3 cellular contexts compared by ENCODE assay signal in the genomic region with DNA sequence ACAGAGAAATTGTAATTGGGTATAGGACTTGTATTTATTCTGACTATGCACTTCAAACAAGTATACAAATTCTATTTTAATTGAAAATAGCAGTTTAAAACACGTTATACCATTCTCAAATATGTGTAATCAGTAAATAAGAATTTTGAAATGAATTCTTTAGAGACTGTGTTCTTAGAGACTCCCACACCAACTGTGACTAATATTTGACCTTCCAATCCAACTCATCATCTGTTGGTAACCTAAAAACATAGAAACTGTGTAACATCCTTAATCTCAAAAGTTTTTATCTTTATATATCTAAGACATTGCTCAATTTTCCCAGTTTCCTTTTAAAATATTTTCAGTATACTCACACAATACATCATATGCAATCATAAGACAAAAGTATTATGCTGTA.
"Had no signal": no experiment of that assay in that cellular context is flagged by ENCODE, and none has a peak within 500 bp of the region (broad histone marks: within the 10 kb centered on the region; RNA-seq: fewer than 3 reads in every experiment).

No MANE protein-coding gene starts in this region.

- ATAC-seq: GM12878 had no signal

- H3K4me3 ChIP-seq: GM12878 had no signal

- DNase-seq: GDM1, GF-D8 had no signal
